ENCODE assay signal across 9 cellular contexts in genomic region chr7:100088095-100088620, GRCh38. TPM values are rescaled to one million over a fixed set of nuclear protein-coding genes. Genes with fewer than 3 reads are reported as not detected.
DNase-seq lines count a peak whose midpoint lies in the region; ATAC-seq, FAIRE-seq and TF ChIP-seq lines count a peak whose summit lies in the region.
"Had no signal": no experiment of that assay in that cellular context is flagged by ENCODE, and none has a peak within 500 bp of the region (broad histone marks: within the 10 kb centered on the region; RNA-seq: fewer than 3 reads in every experiment).

No MANE protein-coding gene starts in this region.

- H3K27ac ChIP-seq in cardiac muscle cell (peak overlapping the region; percentile 80), astrocyte (ENCODE audit: low read depth, low read length) (peak overlapping the region; percentile 84), lower lobe of right lung (peak overlapping the region; percentile 84), urinary bladder (ENCODE audit: low read depth) (peak overlapping the region; percentile 79)

- peaks cover 11% of the 10 kb centered on the region for H3K4me1 Mint-ChIP-seq in astrocyte (ENCODE audit: low read depth, unreplicated experiment)

- H3K4me3 ChIP-seq in cardiac muscle cell: peak overlapping the region; percentile 67
- peak overlapping the region; percentile 93 for H3K4me3 ChIP-seq in astrocyte (ENCODE audit: insufficient read depth, low read depth, low read length)
- H3K4me3 ChIP-seq in lower lobe of right lung: peak overlapping the region; percentile 89
- H3K4me3 ChIP-seq in urinary bladder (ENCODE audit: low read depth, low read length): peak overlapping the region; percentile 64

- H3K9me3 ChIP-seq in cardiac muscle cell (ENCODE audit: low read depth): no peaks in the 10 kb centered on the region
- no peaks in the 10 kb centered on the region for H3K9me3 ChIP-seq in astrocyte (ENCODE audit: insufficient read depth, low read depth, low read length)
- no peaks in the 10 kb centered on the region for H3K9me3 ChIP-seq in lower lobe of right lung

- 76% methylated on average over 11 of the region's 11 CpGs for WGBS in urinary bladder

- intact Hi-C loops in left ventricle myocardium superior (cut with micrococcal nuclease): no loop called here
- intact Hi-C loops in lower lobe of right lung (cut with DNase I): no loop called here

- H3K9ac ChIP-seq in astrocyte (ENCODE audit: low read length): peak overlapping the region; percentile 97

- TF ChIP-seq CTCF in cardiac muscle cell (IDR thresholded peaks at IDR 0.05; ENCODE audit: low read depth, low read length) (no peak), astrocyte (IDR thresholded peaks at IDR 0.05; ENCODE audit: insufficient read depth, low read depth, low read length) (no peak), lower lobe of right lung (IDR thresholded peaks at IDR 0.05) (no peak)

- H3K4me1 ChIP-seq in cardiac muscle cell (ENCODE audit: low read depth): peaks cover 2% of the 10 kb centered on the region
- H3K4me1 ChIP-seq in astrocyte (ENCODE audit: insufficient read depth, low read length): peaks cover 52% of the 10 kb centered on the region
- H3K4me1 ChIP-seq in lower lobe of right lung: peaks cover 22% of the 10 kb centered on the region
- no peaks in the 10 kb centered on the region for H3K4me1 ChIP-seq in urinary bladder (ENCODE audit: insufficient read depth)

- FAIRE-seq in astrocyte (lab: Jason Lieb, UNC): no peak
- FAIRE-seq: G401.6 had no signal

- H3K9me3 Mint-ChIP-seq in astrocyte (ENCODE audit: unreplicated experiment): no peaks in the 10 kb centered on the region

- ATAC-seq in left ventricle myocardium superior: no peak
- no peak for ATAC-seq in lower lobe of right lung

- peak overlapping the region; percentile 44 for H3K27ac Mint-ChIP-seq in astrocyte (ENCODE audit: unreplicated experiment)

- H2AFZ ChIP-seq in astrocyte (ENCODE audit: low read depth, low read length): peak overlapping the region; percentile 77

- POLR2A ChIA-PET in HEK293T (lab: Yijun Ruan, JAX): interaction anchor here (0.6 to 3.9 kb wide), 2 partner anchors 13 to 81 kb away, joined by 3 to 100 read pairs; partner anchors contain the start of genes AP4M1, GAL3ST4 and MCM7

- H3K36me3 Mint-ChIP-seq in astrocyte (ENCODE audit: low read depth, unreplicated experiment): peaks cover 16% of the 10 kb centered on the region

- H3K27me3 ChIP-seq in cardiac muscle cell: no peaks in the 10 kb centered on the region
- no peaks in the 10 kb centered on the region for H3K27me3 ChIP-seq in astrocyte (ENCODE audit: insufficient read depth, low read length)
- no peaks in the 10 kb centered on the region for H3K27me3 ChIP-seq in lower lobe of right lung (ENCODE audit: low read depth)

- no peaks in the 10 kb centered on the region for H3K27me3 Mint-ChIP-seq in astrocyte (ENCODE audit: low read depth, unreplicated experiment)

- DNase-seq in cardiac muscle cell (ENCODE audit: low read depth in 1 of 2, low spot score in 1 of 2): no peak
- DNase-seq in left ventricle myocardium superior: no peak
- DNase-seq in astrocyte (ENCODE audit: low read depth): no peak
- no peak for DNase-seq in lower lobe of right lung
- DNase-seq in COR-L47 (lab: John Stamatoyannopoulos, UW): no peak
- no peak for DNase-seq in occipital lobe (lab: John Stamatoyannopoulos, UW)
- no peak for DNase-seq in HEK293T (ENCODE audit: extremely low spot score)

- H3K4me2 ChIP-seq in astrocyte (ENCODE audit: low read length): peak overlapping the region; percentile 94

- peak overlapping the region; percentile 95 for H3K4me3 Mint-ChIP-seq in astrocyte (ENCODE audit: unreplicated experiment)

- CTCF ChIA-PET in HEK293T (lab: Yijun Ruan, JAX): no interaction called here

- peaks cover 28% of the 10 kb centered on the region for H4K20me1 ChIP-seq in astrocyte (ENCODE audit: insufficient read depth, low read length)

- peaks cover 45% of the 10 kb centered on the region for H3K79me2 ChIP-seq in astrocyte (ENCODE audit: insufficient read depth, low read length)

- peaks cover 29% of the 10 kb centered on the region for H3K36me3 ChIP-seq in cardiac muscle cell
- H3K36me3 ChIP-seq in astrocyte (ENCODE audit: insufficient read depth, low read length): peaks cover 30% of the 10 kb centered on the region
- peaks cover 28% of the 10 kb centered on the region for H3K36me3 ChIP-seq in lower lobe of right lung
- no peaks in the 10 kb centered on the region for H3K36me3 ChIP-seq in urinary bladder (ENCODE audit: insufficient read depth)

TF ChIP-seq in HEK293T, 16 proteins besides CTCF, POLR2A, EP300 and RAD21:
- TF ChIP-seq L3MBTL2 (conservative IDR thresholded peaks at IDR 0.05) (no peak), SP1 (IDR thresholded peaks at IDR 0.05) (no peak), NFRKB (IDR thresholded peaks at IDR 0.05) (no peak), HDGF (IDR thresholded peaks at IDR 0.05; ENCODE audit: borderline replicate concordance) (no peak), FOXK2 (IDR thresholded peaks at IDR 0.05) (no peak), PKNOX1 (IDR thresholded peaks at IDR 0.05) (no peak), ZNF384 (IDR thresholded peaks at IDR 0.05) (no peak), FOXM1 (IDR thresholded peaks at IDR 0.05; ENCODE audit: borderline replicate concordance) (no peak), TARDBP (IDR thresholded peaks at IDR 0.05) (no peak), SUZ12 (IDR thresholded peaks at IDR 0.05) (no peak), FOXA1 (IDR thresholded peaks at IDR 0.05) (no peak), ELF4 (IDR thresholded peaks at IDR 0.05) (no peak), LEF1 (IDR thresholded peaks at IDR 0.05; ENCODE audit: borderline replicate concordance) (no peak), ARNT (IDR thresholded peaks at IDR 0.05) (no peak), CTBP1 (IDR thresholded peaks at IDR 0.05; ENCODE audit: borderline replicate concordance) (no peak), BHLHE40 (IDR thresholded peaks at IDR 0.05; ENCODE audit: borderline replicate concordance) (no peak)
TF ChIP-seq in HEK293T: peak in this region for 0.

RNA-seq across cellular contexts. Expression of gene COPS6, which starts 0.6 kb away (rescaled TPM):
- total RNA-seq in cardiac muscle cell (69.6 and 80.0 TPM in 2 replicates), left ventricle myocardium superior (126 TPM), astrocyte (87.9 and 95.3 TPM in 2 replicates), lower lobe of right lung (70.6 TPM), urinary bladder (36.1 TPM), occipital lobe (25.9 TPM)
- polyA plus RNA-seq in cardiac muscle cell (277 and 315 TPM in 2 replicates), urinary bladder (160 TPM)

RNA-seq across cellular contexts. Expression of gene ZNF3, which starts 6.6 kb away (rescaled TPM):
- total RNA-seq in cardiac muscle cell (35.0 and 45.5 TPM in 2 replicates), left ventricle myocardium superior (15.6 TPM), astrocyte (24.0 TPM in 2 replicates), lower lobe of right lung (23.0 TPM), urinary bladder (38.3 TPM), occipital lobe (45.2 TPM)
- polyA plus RNA-seq in cardiac muscle cell (37.2 and 53.6 TPM in 2 replicates), urinary bladder (17.4 TPM)

RNA-seq across cellular contexts. Expression of gene MCM7, which starts 13.0 kb away (rescaled TPM):
- total RNA-seq in cardiac muscle cell: 68.9 and 88.3 TPM in 2 replicates
- 77.2 and 105 TPM in 2 replicates for polyA plus RNA-seq in cardiac muscle cell
- 23.9 TPM for total RNA-seq in left ventricle myocardium superior
- 39.7 and 55.2 TPM in 2 replicates for total RNA-seq in astrocyte
- 48.0 TPM for total RNA-seq in lower lobe of right lung
- 44.6 TPM for total RNA-seq in urinary bladder
- 62.5 TPM for polyA plus RNA-seq in urinary bladder
- total RNA-seq in occipital lobe: 44.8 TPM

RNA-seq across cellular contexts. Expression of gene AP4M1, which starts 13.3 kb away (rescaled TPM):
- total RNA-seq in cardiac muscle cell: 31.7 and 35.2 TPM in 2 replicates
- 15.8 and 29.3 TPM in 2 replicates for polyA plus RNA-seq in cardiac muscle cell
- total RNA-seq in left ventricle myocardium superior: 15.3 TPM
- 14.7 and 15.5 TPM in 2 replicates for total RNA-seq in astrocyte
- 16.5 TPM for total RNA-seq in lower lobe of right lung
- total RNA-seq in urinary bladder: 13.9 TPM
- 23.9 TPM for polyA plus RNA-seq in urinary bladder
- total RNA-seq in occipital lobe: 27.1 TPM

RNA-seq across cellular contexts. Expression of gene TAF6, which starts 31.0 kb away (rescaled TPM):
- total RNA-seq in cardiac muscle cell: 104 and 163 TPM in 2 replicates
- 99.4 and 112 TPM in 2 replicates for polyA plus RNA-seq in cardiac muscle cell
- 31.9 TPM for total RNA-seq in left ventricle myocardium superior
- total RNA-seq in astrocyte: 35.7 and 47.0 TPM in 2 replicates
- total RNA-seq in lower lobe of right lung: 39.4 TPM
- 20.6 TPM for total RNA-seq in urinary bladder
- 55.4 TPM for polyA plus RNA-seq in urinary bladder
- total RNA-seq in occipital lobe: 17.8 TPM
